Comparison of ENCODE assay signal across 28 cellular contexts in genomic region chr20:37777012-37777411, GRCh38.
"Had no signal": no experiment of that assay in that cellular context is flagged by ENCODE, and none has a peak within 500 bp of the region (broad histone marks: within the 10 kb centered on the region; RNA-seq: fewer than 3 reads in every experiment).

No MANE protein-coding gene starts in this region.

- H3K4me3 Mint-ChIP-seq: activated CD8-positive, alpha-beta memory T cell treated with anti-CD3 and anti-CD28 coated beads, Interleukin-2, amount 10 ng/mL, durations not matched to agents 7 days and 5 days; activated CD8-positive, alpha-beta T cell treated with anti-CD3 and anti-CD28 coated beads, Interleukin-2, amount 10 ng/mL, durations not matched to agents 7 days and 5 days; activated naive CD8-positive, alpha-beta T cell; activated T-cell treated with anti-CD3 and anti-CD28 coated beads, Interleukin-2, amount 50 U/mL, for 72 hours; effector memory CD8-positive, alpha-beta T cell; immature natural killer cell; mesothelial cell of epicardium; naive thymus-derived CD4-positive, alpha-beta T cell; stimulated activated effector memory CD8-positive, alpha-beta T cell treated with anti-CD3 and anti-CD28 coated beads, Interleukin-12 subunit alpha, Interleukin-12 subunit beta, amount 100 ng/mL, for 72 hours; T-helper 1 cell treated with Interleukin-12 subunit alpha and Interleukin-12 subunit beta and Interleukin-4 antibody, amounts not matched to agents 30 μg/mL and 1 μg/mL, for 36 hours had no signal

- H3K9me3 Mint-ChIP-seq: activated T-cell treated with anti-CD3 and anti-CD28 coated beads, Interleukin-2, amount 50 U/mL, for 72 hours; effector memory CD8-positive, alpha-beta T cell; immature natural killer cell; mesothelial cell of epicardium; naive thymus-derived CD4-positive, alpha-beta T cell; stimulated activated effector memory CD8-positive, alpha-beta T cell treated with anti-CD3 and anti-CD28 coated beads, Interleukin-12 subunit alpha, Interleukin-12 subunit beta, amount 100 ng/mL, for 72 hours; T-helper 1 cell treated with Interleukin-12 subunit alpha and Interleukin-12 subunit beta and Interleukin-4 antibody, amounts not matched to agents 30 μg/mL and 1 μg/mL, for 36 hours had no signal

- H3K36me3 ChIP-seq: pancreas, prostate gland, thyroid gland had no signal

- H3K4me1 Mint-ChIP-seq: mesothelial cell of epicardium had no signal

- H3K27me3 ChIP-seq: heart left ventricle, pancreas, stomach, thyroid gland, upper lobe of right lung had no signal

- H3K4me3 ChIP-seq: coronary artery, heart left ventricle, pancreas, prostate gland, skin epidermis, stomach, thyroid gland, upper lobe of right lung had no signal

- H3K27ac ChIP-seq: coronary artery, heart left ventricle, pancreas, prostate gland, skin epidermis, stomach, thyroid gland, upper lobe of right lung had no signal

- DNase-seq: activated CD8-positive, alpha-beta memory T cell treated with anti-CD3 and anti-CD28 coated beads, Interleukin-2, amount 10 ng/mL, durations not matched to agents 7 days and 5 days; activated CD8-positive, alpha-beta T cell treated with anti-CD3 and anti-CD28 coated beads, Interleukin-2, amount 10 ng/mL, durations not matched to agents 7 days and 5 days; activated effector memory CD4-positive, alpha-beta T cell treated with Interleukin-2 at 50 U/mL for 16 hours; activated naive CD4-positive, alpha-beta T cell treated with Interleukin-2 at 50 U/mL for 16 hours; activated T-cell treated with anti-CD3 and anti-CD28 coated beads, Interleukin-2, amount 50 U/mL, for 72 hours; effector memory CD8-positive, alpha-beta T cell; erythroblast; heart left ventricle; immature natural killer cell; kidney; left colon; mammary epithelial cell; naive thymus-derived CD4-positive, alpha-beta T cell; pancreas; stimulated activated CD4-positive, alpha-beta T cell treated with anti-CD3 and anti-CD28 coated beads, Interleukin-12 subunit alpha, Interleukin-12 subunit beta, amount 100 ng/mL, for 4 hours; stimulated activated CD4-positive, alpha-beta T cell treated with anti-CD3 and anti-CD28 coated beads, Interleukin-4, amount 100 ng/mL, for 1 hour; stomach; T1000; thyroid gland; upper lobe of right lung had no signal

- H3K9me3 ChIP-seq: heart left ventricle, pancreas, prostate gland, stomach, thyroid gland, upper lobe of right lung had no signal

- H3K27ac Mint-ChIP-seq: activated CD8-positive, alpha-beta memory T cell treated with anti-CD3 and anti-CD28 coated beads, Interleukin-2, amount 10 ng/mL, durations not matched to agents 7 days and 5 days; activated CD8-positive, alpha-beta T cell treated with anti-CD3 and anti-CD28 coated beads, Interleukin-2, amount 10 ng/mL, durations not matched to agents 7 days and 5 days; activated naive CD8-positive, alpha-beta T cell; activated T-cell treated with anti-CD3 and anti-CD28 coated beads, Interleukin-2, amount 50 U/mL, for 72 hours; effector memory CD8-positive, alpha-beta T cell; mesothelial cell of epicardium; naive thymus-derived CD4-positive, alpha-beta T cell; stimulated activated effector memory CD8-positive, alpha-beta T cell treated with anti-CD3 and anti-CD28 coated beads, Interleukin-12 subunit alpha, Interleukin-12 subunit beta, amount 100 ng/mL, for 72 hours; T-helper 1 cell treated with Interleukin-12 subunit alpha and Interleukin-12 subunit beta and Interleukin-4 antibody, amounts not matched to agents 30 μg/mL and 1 μg/mL, for 36 hours had no signal

- H3K27me3 Mint-ChIP-seq: activated CD8-positive, alpha-beta memory T cell treated with anti-CD3 and anti-CD28 coated beads, Interleukin-2, amount 10 ng/mL, durations not matched to agents 7 days and 5 days; activated naive CD8-positive, alpha-beta T cell; effector memory CD8-positive, alpha-beta T cell; naive thymus-derived CD4-positive, alpha-beta T cell had no signal

- H3K4me1 ChIP-seq: pancreas, prostate gland, thyroid gland, upper lobe of right lung had no signal

- FAIRE-seq: kidney, pancreas had no signal

- ATAC-seq: activated CD8-positive, alpha-beta memory T cell treated with anti-CD3 and anti-CD28 coated beads, Interleukin-2, amount 10 ng/mL, durations not matched to agents 7 days and 5 days; activated CD8-positive, alpha-beta T cell treated with anti-CD3 and anti-CD28 coated beads, Interleukin-2, amount 10 ng/mL, durations not matched to agents 7 days and 5 days; activated T-cell treated with anti-CD3 and anti-CD28 coated beads, Interleukin-2, amount 50 U/mL, for 72 hours; effector memory CD8-positive, alpha-beta T cell; heart left ventricle; left colon; naive thymus-derived CD4-positive, alpha-beta T cell; pancreas; sciatic nerve; stimulated activated effector memory CD8-positive, alpha-beta T cell treated with anti-CD3 and anti-CD28 coated beads, Interleukin-12 subunit alpha, Interleukin-12 subunit beta, amount 100 ng/mL, for 72 hours; upper lobe of right lung had no signal
